24 cellular contexts compared by ENCODE assay signal in genomic region chr16:10511829-10512228, GRCh38.
A peak's percentile ranks its signal among the peaks of the same experiment; 100 is the strongest.
DNase-seq lines count a peak whose midpoint lies in the region; ATAC-seq and TF ChIP-seq lines count a peak whose summit lies in the region.
"Had no signal": no experiment of that assay in that cellular context is flagged by ENCODE, and none has a peak within 500 bp of the region (broad histone marks: within the 10 kb centered on the region; RNA-seq: fewer than 3 reads in every experiment).

No MANE protein-coding gene starts in this region.

- H3K27me3 ChIP-seq in MM.1S (replicated peaks; ENCODE audit: insufficient read depth, low read length) = no peaks in the 10 kb centered on the region
- H3K27me3 ChIP-seq: esophagus muscularis mucosa, gastroesophageal sphincter, spleen, stomach had no signal

- no peaks in the 10 kb centered on the region for H3K36me3 ChIP-seq in MM.1S (replicated peaks; ENCODE audit: insufficient read depth, low read length)
- H3K36me3 ChIP-seq: spleen had no signal

- H3K27me3 Mint-ChIP-seq in activated naive CD8-positive, alpha-beta T cell treated with anti-CD3 and anti-CD28 coated beads, Interleukin-2, amount 50 U/mL, for 24 hours = no peaks in the 10 kb centered on the region
- H3K27me3 Mint-ChIP-seq in activated naive CD8-positive, alpha-beta T cell treated with anti-CD3 and anti-CD28 coated beads for 36 hours = no peaks in the 10 kb centered on the region
- no peaks in the 10 kb centered on the region for H3K27me3 Mint-ChIP-seq in activated T-cell treated with anti-CD3 and anti-CD28 coated beads, Interleukin-2, amount 50 U/mL, for 72 hours (ENCODE audit: low read depth)
- H3K27me3 Mint-ChIP-seq in stimulated activated naive B cell treated with anti-CD40 and anti-IgM and Interleukin-4, amounts not matched to agents 10 μg/mL and 1 μg/mL and 100 μg/mL, for 72 hours = no peaks in the 10 kb centered on the region
- H3K27me3 Mint-ChIP-seq: naive thymus-derived CD8-positive, alpha-beta T cell had no signal

- no peaks in the 10 kb centered on the region for H3K9me3 ChIP-seq in MM.1S (replicated peaks; ENCODE audit: insufficient read depth, low read length)
- H3K9me3 ChIP-seq: esophagus muscularis mucosa, gastroesophageal sphincter, stomach had no signal

- H3K9me3 Mint-ChIP-seq in activated naive CD8-positive, alpha-beta T cell treated with anti-CD3 and anti-CD28 coated beads, Interleukin-2, amount 50 U/mL, for 24 hours = no peaks in the 10 kb centered on the region
- no peaks in the 10 kb centered on the region for H3K9me3 Mint-ChIP-seq in activated naive CD8-positive, alpha-beta T cell treated with anti-CD3 and anti-CD28 coated beads for 36 hours
- H3K9me3 Mint-ChIP-seq in activated T-cell treated with anti-CD3 and anti-CD28 coated beads, Interleukin-2, amount 50 U/mL, for 72 hours = no peaks in the 10 kb centered on the region
- H3K9me3 Mint-ChIP-seq in stimulated activated naive B cell treated with anti-CD40 and anti-IgM and Interleukin-4, amounts not matched to agents 10 μg/mL and 1 μg/mL and 100 μg/mL, for 72 hours = peaks cover 4% of the 10 kb centered on the region in 2 donors
- H3K9me3 Mint-ChIP-seq: CD8-positive, alpha-beta T cell; naive thymus-derived CD8-positive, alpha-beta T cell; T-cell had no signal

- no peak for TF ChIP-seq CTCF in MM.1S (IDR thresholded peaks at IDR 0.05; ENCODE audit: low read length)

- H3K4me1 Mint-ChIP-seq in activated naive CD8-positive, alpha-beta T cell treated with anti-CD3 and anti-CD28 coated beads, Interleukin-2, amount 50 U/mL, for 24 hours = peaks cover 24% of the 10 kb centered on the region
- peaks cover 4% of the 10 kb centered on the region for H3K4me1 Mint-ChIP-seq in activated naive CD8-positive, alpha-beta T cell treated with anti-CD3 and anti-CD28 coated beads for 36 hours
- H3K4me1 Mint-ChIP-seq in activated T-cell treated with anti-CD3 and anti-CD28 coated beads, Interleukin-2, amount 50 U/mL, for 72 hours (ENCODE audit: low read depth) = peaks cover 30% of the 10 kb centered on the region
- H3K4me1 Mint-ChIP-seq in stimulated activated naive B cell treated with anti-CD40 and anti-IgM and Interleukin-4, amounts not matched to agents 10 μg/mL and 1 μg/mL and 100 μg/mL, for 72 hours = peaks cover 34 to 54% of the 10 kb centered on the region in 2 donors

- H4K20me1 ChIP-seq in MM.1S (ENCODE audit: insufficient read depth, low read length) = no peaks in the 10 kb centered on the region

- peaks cover 7% of the 10 kb centered on the region for H3K4me1 ChIP-seq in MM.1S (ENCODE audit: low read length)

- no peak overlapping the region for H3K27ac Mint-ChIP-seq in activated naive CD8-positive, alpha-beta T cell treated with anti-CD3 and anti-CD28 coated beads, Interleukin-2, amount 50 U/mL, for 24 hours
- no peak overlapping the region for H3K27ac Mint-ChIP-seq in activated naive CD8-positive, alpha-beta T cell treated with anti-CD3 and anti-CD28 coated beads for 36 hours
- H3K27ac Mint-ChIP-seq in activated T-cell treated with anti-CD3 and anti-CD28 coated beads, Interleukin-2, amount 50 U/mL, for 72 hours = no peak overlapping the region
- peak overlapping the region; percentile 81 for H3K27ac Mint-ChIP-seq in stimulated activated naive B cell treated with anti-CD40 and anti-IgM and Interleukin-4, amounts not matched to agents 10 μg/mL and 1 μg/mL and 100 μg/mL, for 72 hours
- H3K27ac Mint-ChIP-seq: CD8-positive, alpha-beta T cell; naive thymus-derived CD8-positive, alpha-beta T cell; T-cell had no signal

- 0 out of 2 replicates have a peak, but pooled peaks cover 10% of the 10 kb centered on the region for H3F3A ChIP-seq in MM.1S (ENCODE audit: insufficient read depth, low read length)

- H3K79me2 ChIP-seq in MM.1S (ENCODE audit: low read length) = no peaks in the 10 kb centered on the region

- H3K36me3 Mint-ChIP-seq in activated naive CD8-positive, alpha-beta T cell treated with anti-CD3 and anti-CD28 coated beads, Interleukin-2, amount 50 U/mL, for 24 hours (ENCODE audit: low read depth) = no peaks in the 10 kb centered on the region
- H3K36me3 Mint-ChIP-seq in activated naive CD8-positive, alpha-beta T cell treated with anti-CD3 and anti-CD28 coated beads for 36 hours = no peaks in the 10 kb centered on the region
- H3K36me3 Mint-ChIP-seq in activated T-cell treated with anti-CD3 and anti-CD28 coated beads, Interleukin-2, amount 50 U/mL, for 72 hours (ENCODE audit: insufficient read depth in 2 of 2) = peaks cover 4 to 7% of the 10 kb centered on the region in 2 donors
- peaks cover 2 to 20% of the 10 kb centered on the region in 2 donors for H3K36me3 Mint-ChIP-seq in stimulated activated naive B cell treated with anti-CD40 and anti-IgM and Interleukin-4, amounts not matched to agents 10 μg/mL and 1 μg/mL and 100 μg/mL, for 72 hours
- H3K36me3 Mint-ChIP-seq: CD8-positive, alpha-beta T cell; naive thymus-derived CD8-positive, alpha-beta T cell; T-cell had no signal

- no peak for DNase-seq in activated naive CD8-positive, alpha-beta T cell treated with anti-CD3 and anti-CD28 coated beads, Interleukin-2, amount 50 U/mL, for 24 hours
- DNase-seq in activated naive CD8-positive, alpha-beta T cell treated with anti-CD3 and anti-CD28 coated beads for 36 hours = no peak
- DNase-seq in MM.1S = peak; percentile 31
- DNase-seq in activated T-cell treated with anti-CD3 and anti-CD28 coated beads, Interleukin-2, amount 50 U/mL, for 72 hours = peak; percentile 42 to 53
- DNase-seq in stimulated activated naive B cell treated with anti-CD40 and anti-IgM and Interleukin-4, amounts not matched to agents 10 μg/mL and 1 μg/mL and 100 μg/mL, for 72 hours = peak; percentile 47
- no peak for DNase-seq in DMS79 (lab: John Stamatoyannopoulos, UW)
- DNase-seq in GM19238 (ENCODE audit: insufficient read length, low spot score) = no peak
- DNase-seq: activated gamma-delta T cell; CD8-positive, alpha-beta T cell; effector CD4-positive, alpha-beta T cell; IMR-90; kidney glomerular epithelial cell; mesendoderm; MV-4-11; naive thymus-derived CD8-positive, alpha-beta T cell; NCI-H1694; NCI-H69; retina; spleen; stomach; T-cell; trophoblast cell had no signal

- H3K4me2 ChIP-seq in MM.1S (ENCODE audit: low read depth, low read length) = no peak overlapping the region

- peak; percentile 85 for ATAC-seq in activated naive CD8-positive, alpha-beta T cell treated with anti-CD3 and anti-CD28 coated beads, Interleukin-2, amount 50 U/mL, for 24 hours
- ATAC-seq in activated T-cell treated with anti-CD3 and anti-CD28 coated beads, Interleukin-2, amount 50 U/mL, for 72 hours (replicated peaks in 1 of 2) = peak; percentile 94 to 95
- peak; percentile 82 to 83 for ATAC-seq in stimulated activated naive B cell treated with anti-CD40 and anti-IgM and Interleukin-4, amounts not matched to agents 10 μg/mL and 1 μg/mL and 100 μg/mL, for 72 hours (replicated peaks)
- ATAC-seq: CD8-positive, alpha-beta T cell; gastroesophageal sphincter; naive thymus-derived CD8-positive, alpha-beta T cell; T-cell had no signal

- H3K4me3 ChIP-seq in MM.1S (ENCODE audit: low read length) = no peak overlapping the region
- H3K4me3 ChIP-seq: esophagus muscularis mucosa, gastroesophageal sphincter, spleen, stomach had no signal

- H3K27ac ChIP-seq in MM.1S (ENCODE audit: low read length) = peak overlapping the region; percentile 3; the same call in 1 of the 2 replicates
- H3K27ac ChIP-seq: esophagus muscularis mucosa, gastroesophageal sphincter, spleen, stomach had no signal

- H2AFZ ChIP-seq in MM.1S (ENCODE audit: low read length) = 0 out of 2 replicates have a peak overlapping the region, but pooled peaks have one; percentile 10

- no peak overlapping the region for H3K4me3 Mint-ChIP-seq in activated naive CD8-positive, alpha-beta T cell treated with anti-CD3 and anti-CD28 coated beads, Interleukin-2, amount 50 U/mL, for 24 hours
- no peak overlapping the region for H3K4me3 Mint-ChIP-seq in activated naive CD8-positive, alpha-beta T cell treated with anti-CD3 and anti-CD28 coated beads for 36 hours
- no peak overlapping the region for H3K4me3 Mint-ChIP-seq in activated T-cell treated with anti-CD3 and anti-CD28 coated beads, Interleukin-2, amount 50 U/mL, for 72 hours
- peak overlapping the region; percentile 68 to 74 for H3K4me3 Mint-ChIP-seq in stimulated activated naive B cell treated with anti-CD40 and anti-IgM and Interleukin-4, amounts not matched to agents 10 μg/mL and 1 μg/mL and 100 μg/mL, for 72 hours
- H3K4me3 Mint-ChIP-seq: CD8-positive, alpha-beta T cell; naive thymus-derived CD8-positive, alpha-beta T cell; T-cell had no signal

- no peak overlapping the region for H3K9ac ChIP-seq in MM.1S (ENCODE audit: low read length)

- no peaks in the 10 kb centered on the region for H3K9me2 ChIP-seq in MM.1S (replicated peaks; ENCODE audit: insufficient read depth, low read length)

Comparison
In these comparisons a context has a peak if more than half of its experiments do, and no peak if none do; other contexts are left out.
1. DNase-seq: peak in MM.1S (single experiment), activated T-cell treated with anti-CD3 and anti-CD28 coated beads, Interleukin-2, amount 50 U/mL, for 72 hours (2 of 2) and stimulated activated naive B cell treated with anti-CD40 and anti-IgM and Interleukin-4, amounts not matched to agents 10 μg/mL and 1 μg/mL and 100 μg/mL, for 72 hours (single experiment); none in activated naive CD8-positive, alpha-beta T cell treated with anti-CD3 and anti-CD28 coated beads, Interleukin-2, amount 50 U/mL, for 24 hours (single experiment), activated naive CD8-positive, alpha-beta T cell treated with anti-CD3 and anti-CD28 coated beads for 36 hours (single experiment), DMS79 (single experiment) and GM19238 (single experiment).
2. H3K4me3 Mint-ChIP-seq: peak in stimulated activated naive B cell treated with anti-CD40 and anti-IgM and Interleukin-4, amounts not matched to agents 10 μg/mL and 1 μg/mL and 100 μg/mL, for 72 hours (2 of 2); none in activated naive CD8-positive, alpha-beta T cell treated with anti-CD3 and anti-CD28 coated beads, Interleukin-2, amount 50 U/mL, for 24 hours (single experiment), activated naive CD8-positive, alpha-beta T cell treated with anti-CD3 and anti-CD28 coated beads for 36 hours (single experiment) and activated T-cell treated with anti-CD3 and anti-CD28 coated beads, Interleukin-2, amount 50 U/mL, for 72 hours (0 of 2).
3. Peak in every context shown above with its lines, with median percentiles within 50 percentile points of each other: ATAC-seq.